In the genomic region with DNA sequence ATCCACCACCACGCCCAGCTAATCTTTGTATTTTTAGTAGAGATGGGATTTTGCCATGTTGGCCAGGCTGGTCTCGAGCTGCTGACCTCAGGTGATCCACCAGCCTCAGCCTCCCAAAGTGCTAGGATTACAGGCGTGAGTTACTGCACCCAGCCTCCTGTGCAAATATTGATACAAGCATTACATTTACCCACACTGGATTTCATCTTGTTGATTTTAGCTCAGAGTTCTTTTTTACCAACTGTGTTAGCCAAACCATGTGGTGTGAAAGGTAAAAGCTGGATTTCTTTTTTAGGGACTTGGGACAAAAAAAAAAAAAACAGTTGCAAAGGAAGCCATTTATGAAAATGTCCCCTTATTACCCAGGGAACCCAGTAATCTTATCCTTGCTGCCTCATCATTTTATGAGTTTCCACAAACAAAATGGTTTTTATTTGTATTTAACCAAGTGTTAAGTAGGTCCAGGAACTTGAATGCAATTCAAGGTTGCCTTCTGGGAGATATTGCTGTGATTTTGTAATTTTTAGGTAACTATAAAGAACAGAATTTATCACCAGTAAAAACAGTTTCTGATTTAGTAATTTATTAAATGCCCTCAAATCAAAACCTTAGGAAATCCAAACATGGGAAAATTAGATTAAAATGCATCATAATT, we compare ENCODE assay signal across 31 cellular contexts.
DNase-seq lines count a peak whose midpoint lies in the region; ATAC-seq, FAIRE-seq and TF ChIP-seq lines count a peak whose summit lies in the region.
"Had no signal": no experiment of that assay in that cellular context is flagged by ENCODE, and none has a peak within 500 bp of the region (broad histone marks: within the 10 kb centered on the region; RNA-seq: fewer than 3 reads in every experiment).

No MANE protein-coding gene starts in this region.

- no peaks in the 10 kb centered on the region for H3K9me3 Mint-ChIP-seq in osteocyte (ENCODE audit: unreplicated experiment)
- H3K9me3 Mint-ChIP-seq: activated CD4-positive, alpha-beta memory T cell treated with anti-CD3 and anti-CD28 coated beads, Interleukin-2, amount 10 ng/mL, durations not matched to agents 7 days and 5 days; CD4-positive, CD25-positive, alpha-beta regulatory T cell; dendritic cell treated with granulocyte-macrophage colony-stimulating factor and Interleukin-4, amounts not matched to agents 40 ng/mL and 50 ng/mL, for 4 days; naive B cell had no signal

- FAIRE-seq in urothelium cell line (lab: Jason Lieb, UNC), result no peak

- H3K27ac Mint-ChIP-seq in osteocyte (ENCODE audit: unreplicated experiment), result peak overlapping the region; percentile 79
- H3K27ac Mint-ChIP-seq: activated CD4-positive, alpha-beta memory T cell treated with anti-CD3 and anti-CD28 coated beads, Interleukin-2, amount 10 ng/mL, durations not matched to agents 7 days and 5 days; CD4-positive, CD25-positive, alpha-beta regulatory T cell; dendritic cell treated with granulocyte-macrophage colony-stimulating factor and Interleukin-4, amounts not matched to agents 40 ng/mL and 50 ng/mL, for 4 days; naive B cell had no signal

- no peaks in the 10 kb centered on the region for H3K27me3 Mint-ChIP-seq in osteocyte (ENCODE audit: unreplicated experiment)

- H3K27ac ChIP-seq in A673 (ENCODE audit: low read depth, low read length, poor library complexity, severe bottlenecking), result no peak overlapping the region
- H3K27ac ChIP-seq in psoas muscle, result no peak overlapping the region
- H3K27ac ChIP-seq: gastrocnemius medialis, hepatocyte, left lung, neutrophil, Peyer's patch, prostate gland, testis, vagina had no signal

- TF ChIP-seq CTCF in astrocyte of the spinal cord (IDR thresholded peaks at IDR 0.05; ENCODE audit: low read depth, low read length) (no peak), osteocyte (IDR thresholded peaks at IDR 0.05) (no peak), A673 (conservative IDR thresholded peaks at IDR 0.05; ENCODE audit: low read depth, low read length) (no peak), psoas muscle (IDR thresholded peaks at IDR 0.05) (no peak)

- intact Hi-C loops in A673 (cut with micrococcal nuclease; ENCODE audit: unreplicated experiment) (no loop called here), psoas muscle (cut with DNase I) (no loop called here)

- in situ Hi-C loops in astrocyte of the spinal cord (cut with HindIII; ENCODE audit: low sequenced_read_pairs), result no loop called here

- H3K27me3 ChIP-seq in A673 (replicated peaks; ENCODE audit: insufficient read depth, low read depth, low read length, poor library complexity) (no peaks in the 10 kb centered on the region), psoas muscle (ENCODE audit: insufficient read depth in 3 of 3, low read length in 2 of 3) (no peaks in the 10 kb centered on the region)
- H3K27me3 ChIP-seq: gastrocnemius medialis, hepatocyte, left lung, neutrophil, Peyer's patch, testis, vagina had no signal

- no peak for ATAC-seq in psoas muscle
- ATAC-seq: gastrocnemius medialis, left lung had no signal

- BruUV-seq in A673 (replicated peaks; lab: Mats Ljungman, UMichigan), result no TSS peak

- H3K4me1 Mint-ChIP-seq in osteocyte (ENCODE audit: unreplicated experiment), result peaks cover 50% of the 10 kb centered on the region
- H3K4me1 Mint-ChIP-seq: activated CD4-positive, alpha-beta memory T cell treated with anti-CD3 and anti-CD28 coated beads, Interleukin-2, amount 10 ng/mL, durations not matched to agents 7 days and 5 days; CD4-positive, CD25-positive, alpha-beta regulatory T cell; naive B cell had no signal

- no peak overlapping the region for H3K4me3 Mint-ChIP-seq in osteocyte (ENCODE audit: unreplicated experiment)
- H3K4me3 Mint-ChIP-seq: activated CD4-positive, alpha-beta memory T cell treated with anti-CD3 and anti-CD28 coated beads, Interleukin-2, amount 10 ng/mL, durations not matched to agents 7 days and 5 days; CD4-positive, CD25-positive, alpha-beta regulatory T cell; dendritic cell treated with granulocyte-macrophage colony-stimulating factor and Interleukin-4, amounts not matched to agents 40 ng/mL and 50 ng/mL, for 4 days; naive B cell had no signal

- peaks cover 39% of the 10 kb centered on the region for H3K36me3 Mint-ChIP-seq in osteocyte (ENCODE audit: unreplicated experiment)
- H3K36me3 Mint-ChIP-seq: CD4-positive, CD25-positive, alpha-beta regulatory T cell; naive B cell had no signal

- POLR2A ChIA-PET in A673 (lab: Charles Lee; ENCODE audit: low non-redundant PET), result no interaction called here

- H3K4me1 ChIP-seq in A673 (ENCODE audit: insufficient read depth, low read length, poor library complexity, severe bottlenecking) (peaks cover 1% of the 10 kb centered on the region), psoas muscle (no peaks in the 10 kb centered on the region)
- H3K4me1 ChIP-seq: gastrocnemius medialis, left lung, Peyer's patch, prostate gland, testis had no signal

- CTCF ChIA-PET in A673 (lab: Charles Lee), result no interaction called here

- H3K4me3 ChIP-seq in astrocyte of the spinal cord (ENCODE audit: low read depth, low read length) (no peak overlapping the region), A673 (ENCODE audit: low read depth, low read length, poor library complexity, severe bottlenecking) (no peak overlapping the region), psoas muscle (no peak overlapping the region)
- H3K4me3 ChIP-seq: gastrocnemius medialis, hepatocyte, left lung, Peyer's patch, prostate gland, testis, vagina had no signal

- DNase-seq in DMS153 treated with DMSO at 0.1 percent for 48 hours (lab: John Stamatoyannopoulos, UW; ENCODE audit: unreplicated experiment) (peak; percentile 17), NCI-H1092 treated with DMSO at 0.1 percent for 48 hours (lab: John Stamatoyannopoulos, UW) (peak; percentile 49), astrocyte of the spinal cord (ENCODE audit: low read depth, low spot score) (peak; percentile 37), osteocyte (ENCODE audit: extremely low spot score, unreplicated experiment) (no peak), A673 (ENCODE audit: low spot score) (no peak), urothelium cell line (ENCODE audit: low spot score) (no peak), SW480 (ENCODE audit: low spot score) (no peak), psoas muscle (no peak)
- DNase-seq: activated CD4-positive, alpha-beta memory T cell treated with anti-CD3 and anti-CD28 coated beads, Interleukin-2, amount 10 ng/mL, durations not matched to agents 7 days and 5 days; activated CD4-positive, CD25-positive, alpha-beta regulatory T cell; activated CD8-positive, alpha-beta memory T cell treated with anti-CD3 and anti-CD28 coated beads, Interleukin-2, amount 50 U/mL, for 48 hours; activated naive CD4-positive, alpha-beta T cell treated with anti-CD3 and anti-CD28 coated beads, Interleukin-2, amount 50 U/mL, for 16 hours; caudate nucleus; CD4-positive, CD25-positive, alpha-beta regulatory T cell; gastrocnemius medialis; KBM-7; left lung; MM.1S; naive B cell; NCI-H1694; NCI-H446; Peyer's patch; SHP77 treated with DMSO at 0.1 percent for 48 hours; stimulated activated naive CD4-positive, alpha-beta T cell treated with Interleukin-2 at 50 U/mL for 16 hours; T-helper 9 cell; testis had no signal

- WGBS in psoas muscle, 3 donors, result 50 to 74% (median 60%) methylated on average over 3 of the region's 3 CpGs

- H3K9me3 ChIP-seq in A673 (ENCODE audit: low read depth, low read length, poor library complexity, severe bottlenecking) (no peaks in the 10 kb centered on the region), psoas muscle (no peaks in the 10 kb centered on the region)
- H3K9me3 ChIP-seq: gastrocnemius medialis, left lung, neutrophil, Peyer's patch, prostate gland, testis, vagina had no signal

- H3K36me3 ChIP-seq in A673 (ENCODE audit: insufficient read depth, low read length, poor library complexity, severe bottlenecking) (no peaks in the 10 kb centered on the region), psoas muscle (ENCODE audit: insufficient read depth in 1 of 2, low read depth in 1 of 2) (peaks cover 0 to 36% of the 10 kb centered on the region in 2 donors)
- H3K36me3 ChIP-seq: gastrocnemius medialis, left lung, neutrophil, Peyer's patch, prostate gland, vagina had no signal

Comparison
In these comparisons a context has a peak if more than half of its experiments do, and no peak if none do; other contexts are left out.
1. DNase-seq: peak in DMS153 treated with DMSO at 0.1 percent for 48 hours (single experiment), NCI-H1092 treated with DMSO at 0.1 percent for 48 hours (single experiment) and astrocyte of the spinal cord (single experiment); none in osteocyte (single experiment), A673 (single experiment), urothelium cell line (single experiment), SW480 (single experiment) and psoas muscle (0 of 2).